10 cellular contexts compared by ENCODE assay signal in the genomic region with DNA sequence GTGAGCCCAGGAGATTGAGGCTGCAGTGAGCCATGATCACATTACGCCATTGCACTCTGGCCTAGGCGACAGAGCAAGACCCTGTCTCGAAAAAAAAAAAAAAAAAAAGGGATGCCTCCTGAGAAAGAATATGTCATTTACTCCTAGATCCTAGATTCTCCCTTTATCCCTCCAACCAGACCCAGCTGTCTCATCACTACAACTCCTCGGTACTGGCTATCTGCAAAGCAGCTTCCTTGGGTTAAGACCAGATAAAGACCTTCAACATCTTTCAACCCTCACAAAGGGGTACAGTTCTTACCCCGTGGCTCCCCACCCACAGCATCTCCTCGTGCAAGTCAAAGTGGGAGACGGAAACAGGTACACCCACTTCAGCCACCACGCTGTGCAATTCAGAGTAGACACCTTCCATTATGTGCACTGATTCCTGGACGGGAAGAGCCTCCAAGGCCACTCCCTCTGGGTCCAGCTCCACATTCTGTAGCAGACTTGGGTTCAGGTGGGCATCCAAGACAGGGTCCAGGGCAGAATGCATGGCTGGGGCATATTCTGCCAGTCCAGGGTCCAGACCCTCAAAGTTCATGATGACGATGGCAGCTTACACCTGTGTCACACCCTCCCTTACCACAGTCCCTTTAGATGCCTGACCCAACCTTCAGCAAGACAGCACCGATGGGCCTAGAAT. TPM values are rescaled to one million over a fixed set of nuclear protein-coding genes. Genes with fewer than 3 reads are reported as not detected.
DNase-seq lines count a peak whose midpoint lies in the region; ATAC-seq and TF ChIP-seq lines count a peak whose summit lies in the region.
"Had no signal": no experiment of that assay in that cellular context is flagged by ENCODE, and none has a peak within 500 bp of the region (broad histone marks: within the 10 kb centered on the region; RNA-seq: fewer than 3 reads in every experiment).

No MANE protein-coding gene starts in this region.

- H3K27ac Mint-ChIP-seq in activated CD8-positive, alpha-beta memory T cell treated with anti-CD3 and anti-CD28 coated beads, Interleukin-2, amount 10 ng/mL, durations not matched to agents 7 days and 5 days = peak overlapping the region; percentile 96

- peak overlapping the region; percentile 94 to 99 for H3K27ac ChIP-seq in ascending aorta
- peak overlapping the region; percentile 86 to 95 for H3K27ac ChIP-seq in liver (ENCODE audit: low read depth in 1 of 2, low read length in 2 of 2)
- H3K27ac ChIP-seq in thyroid gland = peak overlapping the region; percentile 93 to 97 (median 96)

- TF ChIP-seq CTCF in ascending aorta (IDR thresholded peaks at IDR 0.05) (no peak), liver (IDR thresholded peaks at IDR 0.05; ENCODE audit: low read depth, low read length, missing input control) (no peak), thyroid gland (IDR thresholded peaks at IDR 0.05) (no peak)

- no peak for DNase-seq in activated CD8-positive, alpha-beta memory T cell treated with anti-CD3 and anti-CD28 coated beads, Interleukin-2, amount 10 ng/mL, durations not matched to agents 7 days and 5 days
- no peak for DNase-seq in activated CD8-positive, alpha-beta memory T cell treated with anti-CD3 and anti-CD28 coated beads, Interleukin-2, amount 50 U/mL, for 4 hours
- DNase-seq in ascending aorta (ENCODE audit: low spot score in 2 of 2) = no peak
- DNase-seq in thyroid gland = no peak
- DNase-seq in NCI-H1048 (lab: John Stamatoyannopoulos, UW) = no peak
- DNase-seq in NCI-H1436 treated with DMSO at 0.1 percent for 48 hours (lab: John Stamatoyannopoulos, UW) = no peak
- no peak for DNase-seq in NCI-H2196 treated with DMSO at 0.1 percent for 48 hours (lab: John Stamatoyannopoulos, UW; ENCODE audit: unreplicated experiment)

- H3K27me3 Mint-ChIP-seq in activated CD8-positive, alpha-beta memory T cell treated with anti-CD3 and anti-CD28 coated beads, Interleukin-2, amount 10 ng/mL, durations not matched to agents 7 days and 5 days = no peaks in the 10 kb centered on the region

- H3K36me3 ChIP-seq in ascending aorta (peaks cover 6 to 9% of the 10 kb centered on the region in 2 donors), liver (ENCODE audit: control insufficient read depth in 4 of 4, insufficient read depth in 3 of 4, low read depth in 1 of 4, low read length in 3 of 4) (peaks cover 0 to 10% (median 10%) of the 10 kb centered on the region in 4 donors), thyroid gland (peaks cover under 1 to 4% of the 10 kb centered on the region in 2 donors)

- CTCF ChIA-PET in activated CD8-positive, alpha-beta memory T cell treated with anti-CD3 and anti-CD28 coated beads, Interleukin-2, amount 10 ng/mL, durations not matched to agents 7 days and 5 days (lab: Charles Lee) = interaction anchor here (0.7 to 2.8 kb wide), 8 partner anchors 11 to 1447 kb away, joined by 3 to 9 read pairs (median 5); partner anchors contain the start of genes CNPY2, CS, RNF41 and STAT2

- ATAC-seq in activated CD8-positive, alpha-beta memory T cell treated with anti-CD3 and anti-CD28 coated beads, Interleukin-2, amount 10 ng/mL, durations not matched to agents 7 days and 5 days = no peak

- H3K36me3 Mint-ChIP-seq in activated CD8-positive, alpha-beta memory T cell treated with anti-CD3 and anti-CD28 coated beads, Interleukin-2, amount 10 ng/mL, durations not matched to agents 7 days and 5 days = no peaks in the 10 kb centered on the region

- intact Hi-C loops in ascending aorta (cut with DNase I) = loop anchor here (1.0 to 2.0 kb wide), 2 partner anchors 16 to 32 kb away; partner anchors contain the start of gene CS
- intact Hi-C loops in thyroid gland (cut with DNase I) = loop anchor here (10.0 kb wide), 1 partner anchor 132 kb away; the partner anchor contains the start of gene SPRYD4

- peak overlapping the region in 1 of 2 donors; percentile 84 for H3K9ac ChIP-seq in liver (ENCODE audit: low read depth in 1 of 2, low read length in 2 of 2)

- H3K9me3 ChIP-seq in ascending aorta (no peaks in the 10 kb centered on the region), liver (ENCODE audit: control insufficient read depth in 4 of 4, low read length in 3 of 4) (no peaks in the 10 kb centered on the region), thyroid gland (no peaks in the 10 kb centered on the region)

- TF ChIP-seq RAD21 in liver (IDR thresholded peaks at IDR 0.05) = no peak

- no peaks in the 10 kb centered on the region for H3K9me3 Mint-ChIP-seq in activated CD8-positive, alpha-beta memory T cell treated with anti-CD3 and anti-CD28 coated beads, Interleukin-2, amount 10 ng/mL, durations not matched to agents 7 days and 5 days (ENCODE audit: low read depth)

- peaks cover 31% of the 10 kb centered on the region for H3K4me1 Mint-ChIP-seq in activated CD8-positive, alpha-beta memory T cell treated with anti-CD3 and anti-CD28 coated beads, Interleukin-2, amount 10 ng/mL, durations not matched to agents 7 days and 5 days

- H3K4me1 ChIP-seq in ascending aorta (peaks cover 3 to 6% of the 10 kb centered on the region in 2 donors), liver (ENCODE audit: control insufficient read depth in 4 of 4, insufficient read depth in 4 of 4, low read length in 3 of 4) (peaks cover 2 to 17% (median 11%) of the 10 kb centered on the region in 4 donors), thyroid gland (peaks cover 8 to 19% of the 10 kb centered on the region in 2 donors)

- H3K4me3 Mint-ChIP-seq in activated CD8-positive, alpha-beta memory T cell treated with anti-CD3 and anti-CD28 coated beads, Interleukin-2, amount 10 ng/mL, durations not matched to agents 7 days and 5 days = peak overlapping the region; percentile 89

- TF ChIP-seq POLR2A in thyroid gland (IDR thresholded peaks at IDR 0.05) = no peak

- WGBS in liver = 94% methylated on average over 11 of the region's 11 CpGs
- WGBS in thyroid gland, 2 donors = 93 to 97% methylated on average over 10 to 11 of the region's 11 CpGs

- H3K27me3 ChIP-seq in ascending aorta = no peaks in the 10 kb centered on the region
- H3K27me3 ChIP-seq in liver (ENCODE audit: control insufficient read depth in 4 of 4, insufficient read depth in 4 of 4, low read length in 3 of 4) = no peaks in the 10 kb centered on the region
- H3K27me3 ChIP-seq in thyroid gland = no peaks in the 10 kb centered on the region

- H3K4me3 ChIP-seq in ascending aorta (peak overlapping the region; percentile 62 to 67), liver (ENCODE audit: low read depth in 1 of 3, low read length in 3 of 3) (peak overlapping the region; percentile 51 to 81 (median 67)), thyroid gland (replicated peaks in 1 of 3) (peak overlapping the region; percentile 41 to 76 (median 49))

TF ChIP-seq in liver, 16 proteins besides CTCF, POLR2A, EP300 and RAD21 (continues in another document):
- TF ChIP-seq RXRA (IDR thresholded peaks at IDR 0.05) (no peak), YY1 (IDR thresholded peaks at IDR 0.05) (no peak), HNF4G (IDR thresholded peaks at IDR 0.05) (no peak), SP1 (IDR thresholded peaks at IDR 0.05) (no peak), FOXA1 (IDR thresholded peaks at IDR 0.05) (no peak), HNF4A (conservative IDR thresholded peaks at IDR 0.05) (no peak)

RNA-seq across cellular contexts. Expression of gene PAN2, which starts 1.1 kb away (rescaled TPM):
- total RNA-seq in activated CD8-positive, alpha-beta memory T cell treated with anti-CD3 and anti-CD28 coated beads, Interleukin-2, amount 10 ng/mL, durations not matched to agents 7 days and 5 days = 10 to 100 TPM; 48.7 to 72.5 TPM
- 45.3 TPM for total RNA-seq in ascending aorta
- 10 to 100 TPM; 20.5 to 92.4 TPM for total RNA-seq in liver
- 10 to 100 TPM; 26.9 to 28.5 TPM for polyA plus RNA-seq in liver
- 100 to 1,000 TPM in 3 of 4 donors, 10 to 100 TPM in 1; 95.7 to 148 (median 134) TPM for total RNA-seq in thyroid gland

RNA-seq across cellular contexts. Expression of gene IL23A, which starts 6.0 kb away (rescaled TPM):
- total RNA-seq in activated CD8-positive, alpha-beta memory T cell treated with anti-CD3 and anti-CD28 coated beads, Interleukin-2, amount 10 ng/mL, durations not matched to agents 7 days and 5 days = 10 to 100 TPM in 1 of 2 experiments, 1 to 10 TPM in 1; 2.9 to 12.4 TPM
- not detected for total RNA-seq in ascending aorta
- under 1 TPM in 1 of 2 donors, not detected in 1; 0.25 TPM for total RNA-seq in liver
- polyA plus RNA-seq in liver = under 1 TPM; 0.14 to 0.22 TPM
- total RNA-seq in thyroid gland = 1 to 10 TPM in 1 of 4 donors, under 1 TPM in 1, not detected in 2; 0.67 to 1.1 TPM

RNA-seq across cellular contexts. Expression of gene CNPY2, which starts 16.9 kb away (rescaled TPM):
- total RNA-seq in activated CD8-positive, alpha-beta memory T cell treated with anti-CD3 and anti-CD28 coated beads, Interleukin-2, amount 10 ng/mL, durations not matched to agents 7 days and 5 days = 100 to 1,000 TPM; 110 to 161 TPM
- total RNA-seq in ascending aorta (34.6 TPM), liver (10 to 100 TPM; 24.6 to 68.7 TPM), thyroid gland (100 to 1,000 TPM; 107 to 129 (median 124) TPM)
- 100 to 1,000 TPM in 1 of 2 donors, 10 to 100 TPM in 1; 72.6 to 163 TPM for polyA plus RNA-seq in liver

RNA-seq across cellular contexts. Expression of gene STAT2, which starts 27.3 kb away (rescaled TPM):
- total RNA-seq in activated CD8-positive, alpha-beta memory T cell treated with anti-CD3 and anti-CD28 coated beads, Interleukin-2, amount 10 ng/mL, durations not matched to agents 7 days and 5 days = 100 to 1,000 TPM; 178 to 308 TPM
- 246 TPM for total RNA-seq in ascending aorta
- total RNA-seq in liver = 100 to 1,000 TPM in 1 of 2 donors, 10 to 100 TPM in 1; 68.7 to 219 TPM
- 10 to 100 TPM; 48.4 to 64.5 TPM for polyA plus RNA-seq in liver
- 100 to 1,000 TPM; 121 to 166 (median 146) TPM for total RNA-seq in thyroid gland

RNA-seq across cellular contexts. Expression of gene APOF, which starts 30.0 kb away (rescaled TPM):
- not detected for total RNA-seq in activated CD8-positive, alpha-beta memory T cell treated with anti-CD3 and anti-CD28 coated beads, Interleukin-2, amount 10 ng/mL, durations not matched to agents 7 days and 5 days
- not detected for total RNA-seq in ascending aorta
- 100 to 1,000 TPM in 1 of 2 donors, 10 to 100 TPM in 1; 11.9 to 109 TPM for total RNA-seq in liver
- polyA plus RNA-seq in liver = 100 to 1,000 TPM; 203 to 335 TPM
- not detected for total RNA-seq in thyroid gland
- total RNA-seq: dermis blood vessel endothelial cell, subcutaneous adipose tissue had no signal
